Comparison of ENCODE assay signal across 16 cellular contexts in the genomic region with DNA sequence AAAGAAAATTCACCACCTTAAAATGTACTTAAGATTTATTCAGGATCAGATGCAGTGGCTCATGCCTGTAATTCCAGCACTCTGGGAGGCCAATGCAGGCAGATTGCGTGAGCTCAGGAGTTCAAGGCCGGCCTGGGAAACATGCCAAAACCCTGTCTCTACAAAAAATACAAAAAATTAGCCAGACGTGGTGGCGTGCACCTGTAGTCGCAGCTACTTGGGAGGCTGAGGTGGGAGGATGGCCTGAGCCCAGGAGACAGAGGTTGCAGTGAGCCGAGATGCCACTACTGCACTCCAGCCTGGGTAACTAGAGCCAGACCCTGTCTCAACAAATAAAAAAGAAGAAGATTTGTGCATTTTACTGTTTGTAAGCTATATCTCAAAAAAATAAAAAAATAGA. TPM values are rescaled to one million over a fixed set of nuclear protein-coding genes. Genes with fewer than 3 reads are reported as not detected.
DNase-seq lines count a peak whose midpoint lies in the region; ATAC-seq and TF ChIP-seq lines count a peak whose summit lies in the region.
"Had no signal": no experiment of that assay in that cellular context is flagged by ENCODE, and none has a peak within 500 bp of the region (broad histone marks: within the 10 kb centered on the region; RNA-seq: fewer than 3 reads in every experiment).

No MANE protein-coding gene starts in this region.

- intact Hi-C loops in posterior vena cava (cut with DNase I) = no loop called here
- intact Hi-C loops in aorta (cut with DNase I) = no loop called here

- no peak overlapping the region for H3K4me3 Mint-ChIP-seq in endodermal cell
- H3K4me3 Mint-ChIP-seq in stimulated activated naive CD8-positive, alpha-beta T cell treated with anti-CD3 and anti-CD28 coated beads, Interleukin-15, amount 100 ng/mL, for 72 hours = no peak overlapping the region
- H3K4me3 Mint-ChIP-seq: B cell; CD8-positive, alpha-beta T cell; HFFc6 had no signal

- H3K36me3 ChIP-seq in RWPE2 (ENCODE audit: low read depth) (no peaks in the 10 kb centered on the region), endodermal cell (ENCODE audit: control insufficient read depth, insufficient read depth, low read length) (no peaks in the 10 kb centered on the region), aorta (ENCODE audit: control insufficient read depth in 1 of 2, insufficient read depth in 2 of 2, low read length in 1 of 2) (no peaks in the 10 kb centered on the region)
- H3K36me3 ChIP-seq: BLaER1 treated with 17β-estradiol and CSF1 and Interleukin-3, amounts not matched to agents 10 nM and 100 nM had no signal

- H3K36me3 Mint-ChIP-seq in endodermal cell (ENCODE audit: low read depth) = no peaks in the 10 kb centered on the region
- H3K36me3 Mint-ChIP-seq: CD8-positive, alpha-beta T cell had no signal

- H3K4me3 ChIP-seq in RWPE2 (ENCODE audit: severe bottlenecking) (no peak overlapping the region), endodermal cell (ENCODE audit: low read length) (no peak overlapping the region), aorta (ENCODE audit: low read length in 2 of 2) (no peak overlapping the region)
- H3K4me3 ChIP-seq: BLaER1 treated with 17β-estradiol and CSF1 and Interleukin-3, amounts not matched to agents 10 nM and 100 nM had no signal

- H3K27me3 ChIP-seq in RWPE2 (ENCODE audit: insufficient read depth, poor library complexity, severe bottlenecking) = no peaks in the 10 kb centered on the region
- no peaks in the 10 kb centered on the region for H3K27me3 ChIP-seq in endodermal cell (ENCODE audit: control insufficient read depth, insufficient read depth, low read length, poor library complexity, severe bottlenecking)
- no peaks in the 10 kb centered on the region for H3K27me3 ChIP-seq in aorta (ENCODE audit: control insufficient read depth in 1 of 2, insufficient read depth in 2 of 2, low read length in 1 of 2)
- H3K27me3 ChIP-seq: BLaER1 treated with 17β-estradiol and CSF1 and Interleukin-3, amounts not matched to agents 10 nM and 100 nM had no signal

- DNase-seq in RWPE2 (ENCODE audit: low spot score) = peak; percentile 16
- peak; percentile 10 for DNase-seq in endodermal cell
- peak; percentile 37 for DNase-seq in posterior vena cava (ENCODE audit: low spot score)
- DNase-seq in aorta = peak; percentile 18 to 21
- no peak for DNase-seq in stimulated activated naive CD8-positive, alpha-beta T cell treated with anti-CD3 and anti-CD28 coated beads, Interleukin-15, amount 100 ng/mL, for 72 hours
- DNase-seq: Calu3; CD8-positive, alpha-beta T cell; DMS79 treated with DMSO at 0.1 percent for 48 hours; GF-D8; GOT3; H7; HFFc6 had no signal

- H3K27ac ChIP-seq in RWPE2 (ENCODE audit: poor library complexity, severe bottlenecking) = no peak overlapping the region
- H3K27ac ChIP-seq in endodermal cell (ENCODE audit: low read depth, low read length) = no peak overlapping the region
- no peak overlapping the region for H3K27ac ChIP-seq in aorta (ENCODE audit: low read depth in 1 of 2, low read length in 2 of 2)
- H3K27ac ChIP-seq: BLaER1 treated with 17β-estradiol and CSF1 and Interleukin-3, amounts not matched to agents 10 nM and 100 nM had no signal

- H3K4me1 Mint-ChIP-seq in endodermal cell = peaks cover 8% of the 10 kb centered on the region
- no peaks in the 10 kb centered on the region for H3K4me1 Mint-ChIP-seq in stimulated activated naive CD8-positive, alpha-beta T cell treated with anti-CD3 and anti-CD28 coated beads, Interleukin-15, amount 100 ng/mL, for 72 hours
- H3K4me1 Mint-ChIP-seq: B cell had no signal

- WGBS in endodermal cell (ENCODE audit: insufficient coverage in 1 of 2, insufficient read length in 1 of 2), 2 experiments = 97 to 100% methylated on average over 3 to 6 of the region's 6 CpGs
- 91 to 93% methylated on average over 6 of the region's 6 CpGs for WGBS in aorta, 2 donors

- no peak overlapping the region for H3K9ac ChIP-seq in endodermal cell (ENCODE audit: extremely low read depth, low read length, poor library complexity, severe bottlenecking)
- H3K9ac ChIP-seq: BLaER1 treated with 17β-estradiol and CSF1 and Interleukin-3, amounts not matched to agents 10 nM and 100 nM had no signal

- ATAC-seq in RWPE2 (ENCODE audit: low read depth) (no peak), aorta (ENCODE audit: low FRiP score) (no peak), HG03432 (IDR thresholded peaks at IDR 0.05; ENCODE audit: unreplicated experiment) (no peak)
- ATAC-seq in stimulated activated naive CD8-positive, alpha-beta T cell treated with anti-CD3 and anti-CD28 coated beads, Interleukin-15, amount 100 ng/mL, for 72 hours = no peak
- ATAC-seq: CD8-positive, alpha-beta T cell; HCT116 had no signal

- no peak for TF ChIP-seq CTCF in RWPE2 (IDR thresholded peaks at IDR 0.05; ENCODE audit: poor library complexity, severe bottlenecking)
- no peak for TF ChIP-seq CTCF in endodermal cell (conservative IDR thresholded peaks at IDR 0.05)

- no peak overlapping the region for H3K27ac Mint-ChIP-seq in endodermal cell
- H3K27ac Mint-ChIP-seq in stimulated activated naive CD8-positive, alpha-beta T cell treated with anti-CD3 and anti-CD28 coated beads, Interleukin-15, amount 100 ng/mL, for 72 hours = no peak overlapping the region
- H3K27ac Mint-ChIP-seq: B cell; CD8-positive, alpha-beta T cell; HFFc6 had no signal

- H3K4me1 ChIP-seq in RWPE2 (ENCODE audit: insufficient read depth, poor library complexity, severe bottlenecking) (no peaks in the 10 kb centered on the region), endodermal cell (ENCODE audit: control insufficient read depth, insufficient read depth, low read length) (no peaks in the 10 kb centered on the region), aorta (ENCODE audit: control insufficient read depth in 1 of 2, insufficient read depth in 2 of 2, low read length in 2 of 2) (no peaks in the 10 kb centered on the region)

- no peaks in the 10 kb centered on the region for H3K27me3 Mint-ChIP-seq in endodermal cell (ENCODE audit: insufficient read depth)
- peaks cover 18% of the 10 kb centered on the region for H3K27me3 Mint-ChIP-seq in stimulated activated naive CD8-positive, alpha-beta T cell treated with anti-CD3 and anti-CD28 coated beads, Interleukin-15, amount 100 ng/mL, for 72 hours
- H3K27me3 Mint-ChIP-seq: B cell had no signal

- H3K9me3 Mint-ChIP-seq in endodermal cell = no peaks in the 10 kb centered on the region
- no peaks in the 10 kb centered on the region for H3K9me3 Mint-ChIP-seq in stimulated activated naive CD8-positive, alpha-beta T cell treated with anti-CD3 and anti-CD28 coated beads, Interleukin-15, amount 100 ng/mL, for 72 hours
- H3K9me3 Mint-ChIP-seq: CD8-positive, alpha-beta T cell had no signal

- no peaks in the 10 kb centered on the region for H3K9me3 ChIP-seq in RWPE2 (ENCODE audit: severe bottlenecking)
- no peaks in the 10 kb centered on the region for H3K9me3 ChIP-seq in endodermal cell (ENCODE audit: control insufficient read depth, low read length)
- H3K9me3 ChIP-seq in aorta (ENCODE audit: control insufficient read depth, low read length) = no peaks in the 10 kb centered on the region
- H3K9me3 ChIP-seq: BLaER1 treated with 17β-estradiol and CSF1 and Interleukin-3, amounts not matched to agents 10 nM and 100 nM had no signal

RNA-seq across cellular contexts. Expression of a gene that starts 34.7 kb away (rescaled TPM):
- total RNA-seq in endodermal cell (10 to 100 TPM; 19.5 to 37.3 TPM), posterior vena cava (10 to 100 TPM; 75.4 to 83.3 TPM), aorta (10 to 100 TPM; 60.1 to 60.2 TPM)
- polyA plus RNA-seq in endodermal cell (2013, experiment 1 of 2) = 26.7 TPM
- polyA plus RNA-seq in endodermal cell (2013, experiment 2 of 2) = 23.6 TPM
- 1 to 10 TPM; 1.1 to 3.7 TPM for polyA plus RNA-seq in aorta
- total RNA-seq: Calu3 had no signal

Comparison
In these comparisons a context has a peak if more than half of its experiments do, and no peak if none do; other contexts are left out.
1. DNase-seq: peak in RWPE2 (single experiment), endodermal cell (single experiment), posterior vena cava (single experiment) and aorta (2 of 2); none in stimulated activated naive CD8-positive, alpha-beta T cell treated with anti-CD3 and anti-CD28 coated beads, Interleukin-15, amount 100 ng/mL, for 72 hours (0 of 2).